In genomic region chr1:112369389-112370285, GRCh38 we compare ENCODE assay signal across 8 cellular contexts. TPM values are rescaled to one million over a fixed set of nuclear protein-coding genes. Genes with fewer than 3 reads are reported as not detected.
A peak's percentile ranks its signal among the peaks of the same experiment; 100 is the strongest.
DNase-seq lines count a peak whose midpoint lies in the region; ATAC-seq, FAIRE-seq and TF ChIP-seq lines count a peak whose summit lies in the region.

No MANE protein-coding gene starts in this region.

- no peaks in the 10 kb centered on the region for H3K9me3 ChIP-seq in AG04450 (ENCODE audit: control insufficient read depth, insufficient read depth, low read length)
- no peaks in the 10 kb centered on the region for H3K9me3 ChIP-seq in breast epithelium
- H3K9me3 ChIP-seq in kidney (ENCODE audit: control insufficient read depth in 1 of 2, low read length in 2 of 2), result no peaks in the 10 kb centered on the region

- peaks cover 24% of the 10 kb centered on the region for H3K27me3 ChIP-seq in AG04450 (ENCODE audit: control insufficient read depth, insufficient read depth, low read length)
- H3K27me3 ChIP-seq in breast epithelium, result no peaks in the 10 kb centered on the region

- peaks cover 37% of the 10 kb centered on the region for H3K27me3 Mint-ChIP-seq in activated B cell treated with CpG ODN at 0.5 μM for 24 hours

- TF ChIP-seq CTCF in AG04450 (IDR thresholded peaks at IDR 0.05; ENCODE audit: low read depth, low read length) (peak; percentile 99), activated B cell treated with CpG ODN at 0.5 μM for 24 hours (IDR thresholded peaks at IDR 0.05) (peak; percentile 87), breast epithelium (IDR thresholded peaks at IDR 0.05) (peak; percentile 77 to 90 (median 90)), kidney (IDR thresholded peaks at IDR 0.05; ENCODE audit: borderline replicate concordance, extremely low read depth, insufficient read depth) (peak; percentile 98)

- no peak overlapping the region for H3K4me3 ChIP-seq in AG04450 (ENCODE audit: low read depth, low read length)
- peak overlapping the region in 1 of 3 donors; percentile 47 for H3K4me3 ChIP-seq in breast epithelium
- no peak overlapping the region for H3K4me3 ChIP-seq in kidney (ENCODE audit: low read length in 2 of 2)

- DNase-seq in AG04450 (ENCODE audit: low read depth, low spot score) (peak; percentile 44), NCI-H2196 treated with DMSO at 0.1 percent for 48 hours (lab: John Stamatoyannopoulos, UW; ENCODE audit: unreplicated experiment) (peak; percentile 64), activated B cell treated with CpG ODN at 0.5 μM for 24 hours (peak; percentile 72), breast epithelium (ENCODE audit: low spot score in 2 of 2) (peak; percentile 80 to 85), kidney (peak; percentile 93)
- peak; percentile 76 to 78 (median 78) for DNase-seq in stimulated activated CD4-positive, alpha-beta T cell treated with anti-CD3 and anti-CD28 coated beads, Interleukin-1b, Interleukin-23, amount 100 ng/mL, for 24 hours (ENCODE audit: low read depth in 4 of 4, low spot score in 1 of 4)

- no peak for FAIRE-seq in kidney (lab: Jason Lieb, UNC)

- no peaks in the 10 kb centered on the region for H3K36me3 ChIP-seq in breast epithelium
- H3K36me3 ChIP-seq in kidney (ENCODE audit: control insufficient read depth in 1 of 2, insufficient read depth in 2 of 2, low read length in 2 of 2), result no peaks in the 10 kb centered on the region

- intact Hi-C loops in activated B cell treated with CpG ODN at 0.5 μM for 24 hours (cut with micrococcal nuclease) (loop anchor here (1.0 to 2.0 kb wide), 3 partner anchors 11 to 889 kb away; no protein-coding TSS in a partner anchor), breast epithelium (cut with DNase I; ENCODE audit: low total_unique reads) (no loop called here), kidney (cut with DNase I) (no loop called here)

- H3K4me1 ChIP-seq in breast epithelium (no peaks in the 10 kb centered on the region), kidney (ENCODE audit: control insufficient read depth in 1 of 2, insufficient read depth in 1 of 2, low read depth in 1 of 2, low read length in 2 of 2) (no peaks in the 10 kb centered on the region)

- H3K9ac ChIP-seq in kidney (ENCODE audit: low read length in 2 of 2), result no peak overlapping the region

- H3K27ac Mint-ChIP-seq in activated B cell treated with CpG ODN at 0.5 μM for 24 hours, result no peak overlapping the region

- no peak for TF ChIP-seq POLR2A in breast epithelium (IDR thresholded peaks at IDR 0.05)

- H3K4me3 Mint-ChIP-seq in activated B cell treated with CpG ODN at 0.5 μM for 24 hours, result no peak overlapping the region

- H3K4me1 Mint-ChIP-seq in activated B cell treated with CpG ODN at 0.5 μM for 24 hours, result peaks cover 4% of the 10 kb centered on the region

- CTCF ChIA-PET in AG04450 (lab: Charles Lee) (interaction anchor here (0.6 to 7.6 kb wide), 35 partner anchors 11 to 889 kb away, joined by 3 to 181 read pairs (median 4); no protein-coding TSS in a partner anchor), activated B cell treated with CpG ODN at 0.5 μM for 24 hours (lab: Charles Lee) (interaction anchor here (0.5 to 3.3 kb wide), 5 partner anchors 12 to 335 kb away, joined by 3 to 15 read pairs (median 5); no protein-coding TSS in a partner anchor)

- no peak overlapping the region for H3K27ac ChIP-seq in AG04450 (ENCODE audit: low read depth, low read length)
- H3K27ac ChIP-seq in breast epithelium, result no peak overlapping the region
- H3K27ac ChIP-seq in kidney (ENCODE audit: low read depth in 2 of 2, low read length in 2 of 2), result no peak overlapping the region

- no peaks in the 10 kb centered on the region for H3K36me3 Mint-ChIP-seq in activated B cell treated with CpG ODN at 0.5 μM for 24 hours (ENCODE audit: low read depth)

- peak; percentile 95 for ATAC-seq in GM18861 (IDR thresholded peaks at IDR 0.05; ENCODE audit: unreplicated experiment)
- peak; percentile 96 for ATAC-seq in HG03103 (IDR thresholded peaks at IDR 0.05; ENCODE audit: low read depth, unreplicated experiment)
- peak; percentile 100 for ATAC-seq in activated B cell treated with CpG ODN at 0.5 μM for 24 hours (ENCODE audit: low read depth)

- H3K9me3 Mint-ChIP-seq in activated B cell treated with CpG ODN at 0.5 μM for 24 hours, result no peaks in the 10 kb centered on the region

- POLR2A ChIA-PET in AG04450 (lab: Yijun Ruan, JAX), result interaction anchor here (1.0 kb wide), 1 partner anchor 9 kb away, joined by 4 read pairs; no protein-coding TSS in a partner anchor
- POLR2A ChIA-PET in activated B cell treated with CpG ODN at 0.5 μM for 24 hours (lab: Charles Lee), result no interaction called here

RNA-seq across cellular contexts. Expression of gene CTTNBP2NL, which starts 26.4 kb away (rescaled TPM):
- polyA plus RNA-seq in AG04450 (2011; rRNA removed) (23.6 and 30.5 TPM in 2 replicates), kidney (ENCODE audit: insufficient read depth, low read depth, low replicate concordance) (6.7 TPM)
- polyA minus RNA-seq in AG04450 (2011; rRNA and poly(A)+ RNA removed), result 46.2 and 52.6 TPM in 2 replicates
- total RNA-seq in activated B cell treated with CpG ODN at 0.5 μM for 24 hours (11.7 and 14.1 TPM in 2 replicates), breast epithelium (10 to 100 TPM; 24.1 to 30.4 (median 25.9) TPM), kidney (65.4 TPM)
